In genomic region chr1:184752656-184753055, GRCh38 we compare ENCODE assay signal across 11 cellular contexts. TPM values are rescaled to one million over a fixed set of nuclear protein-coding genes. Genes with fewer than 3 reads are reported as not detected.
DNase-seq lines count a peak whose midpoint lies in the region; ATAC-seq and TF ChIP-seq lines count a peak whose summit lies in the region.
"Had no signal": no experiment of that assay in that cellular context is flagged by ENCODE, and none has a peak within 500 bp of the region (broad histone marks: within the 10 kb centered on the region; RNA-seq: fewer than 3 reads in every experiment).

No MANE protein-coding gene starts in this region.

- BruUV-seq in PC-9 (replicated peaks; lab: Mats Ljungman, UMichigan) = no TSS peak

- no peaks in the 10 kb centered on the region for H3K9me3 Mint-ChIP-seq in activated naive CD4-positive, alpha-beta T cell treated with anti-CD3 and anti-CD28 coated beads for 36 hours
- H3K9me3 Mint-ChIP-seq in dendritic cell treated with granulocyte-macrophage colony-stimulating factor and Interleukin-4, amounts not matched to agents 40 ng/mL and 50 ng/mL, for 4 days = no peaks in the 10 kb centered on the region

- H3K79me2 ChIP-seq in PC-9 (ENCODE audit: low read depth) = peaks cover 21% of the 10 kb centered on the region

- H3K36me3 Mint-ChIP-seq in activated naive CD4-positive, alpha-beta T cell treated with anti-CD3 and anti-CD28 coated beads for 36 hours (ENCODE audit: low read depth) = peaks cover 3% of the 10 kb centered on the region
- peaks cover 20% of the 10 kb centered on the region for H3K36me3 Mint-ChIP-seq in dendritic cell treated with granulocyte-macrophage colony-stimulating factor and Interleukin-4, amounts not matched to agents 40 ng/mL and 50 ng/mL, for 4 days (ENCODE audit: low read depth)

- H3K4me1 ChIP-seq in PC-9 (replicated peaks; ENCODE audit: insufficient read depth) (peaks cover 25% of the 10 kb centered on the region), transverse colon (peaks cover 0 to 43% (median 22%) of the 10 kb centered on the region in 4 donors), gastrocnemius medialis (peaks cover 16 to 17% of the 10 kb centered on the region in 2 donors)

- H3K9me2 ChIP-seq in PC-9 (ENCODE audit: insufficient read depth) = peaks cover 5% of the 10 kb centered on the region; the same call in 1 of the 2 replicates

- DNase-seq in activated naive CD4-positive, alpha-beta T cell treated with anti-CD3 and anti-CD28 coated beads for 36 hours = no peak
- no peak for DNase-seq in activated naive CD4-positive, alpha-beta T cell treated with Interleukin-2 at 50 U/mL for 16 hours
- no peak for DNase-seq in PC-9
- DNase-seq in transverse colon = no peak
- no peak for DNase-seq in lower leg skin (ENCODE audit: low spot score in 2 of 2)
- DNase-seq in gastrocnemius medialis = no peak
- DNase-seq: kidney; NCI-H345; stimulated activated CD8-positive, alpha-beta memory T cell treated with anti-CD3 and anti-CD28 coated beads, Interleukin-4, amount 100 ng/mL, for 48 hours had no signal

- peaks cover 21% of the 10 kb centered on the region for H3F3A ChIP-seq in PC-9 (ENCODE audit: insufficient read depth, low read depth)

- peak overlapping the region; percentile 100 for H3K4me2 ChIP-seq in PC-9

- in situ Hi-C loops in transverse colon (cut with MboI; ENCODE audit: low pct_ligation_motif_present in 1 of 4, low pct_unique_long_range_greater_than_20kb in 1 of 4, low sequenced_read_pairs in 3 of 4) = no loop called here
- in situ Hi-C loops in gastrocnemius medialis (cut with MboI; ENCODE audit: low sequenced_read_pairs in 4 of 4) = loop anchor here (10.0 to 25.0 kb wide), 3 partner anchors 52 to 410 kb away; partner anchors contain the start of genes SWT1 (in 3 of the 4) and TRMT1L (in 3 of the 4)

- no peaks in the 10 kb centered on the region; the same call in 1 of the 2 replicates for H3K36me3 ChIP-seq in PC-9 (ENCODE audit: low read depth)
- no peaks in the 10 kb centered on the region for H3K36me3 ChIP-seq in transverse colon
- no peaks in the 10 kb centered on the region for H3K36me3 ChIP-seq in gastrocnemius medialis

- H3K4me3 ChIP-seq in PC-9 = peak overlapping the region; percentile 98
- no peak overlapping the region for H3K4me3 ChIP-seq in transverse colon
- H3K4me3 ChIP-seq in lower leg skin (ENCODE audit: low read depth, poor library complexity, severe bottlenecking) = no peak overlapping the region
- peak overlapping the region in 1 of 4 donors; percentile 97 for H3K4me3 ChIP-seq in gastrocnemius medialis

- POLR2A ChIA-PET in PC-9 (lab: Charles Lee; ENCODE audit: unreplicated experiment) = interaction anchor here (0.6 to 0.7 kb wide), 2 partner anchors 153 to 527 kb away, joined by 14 to 21 read pairs; no protein-coding TSS in a partner anchor

- no peaks in the 10 kb centered on the region for H3K27me3 Mint-ChIP-seq in activated naive CD4-positive, alpha-beta T cell treated with anti-CD3 and anti-CD28 coated beads for 36 hours (ENCODE audit: low read depth)
- H3K27me3 Mint-ChIP-seq in dendritic cell treated with granulocyte-macrophage colony-stimulating factor and Interleukin-4, amounts not matched to agents 40 ng/mL and 50 ng/mL, for 4 days = peaks cover 2% of the 10 kb centered on the region

- H3K9me3 ChIP-seq in PC-9 (ENCODE audit: insufficient read depth, low read depth) (no peaks in the 10 kb centered on the region), transverse colon (no peaks in the 10 kb centered on the region), gastrocnemius medialis (no peaks in the 10 kb centered on the region)

- no peaks in the 10 kb centered on the region for H4K20me1 ChIP-seq in PC-9 (ENCODE audit: insufficient read depth)

- H3K4me3 Mint-ChIP-seq in activated naive CD4-positive, alpha-beta T cell treated with anti-CD3 and anti-CD28 coated beads for 36 hours = peak overlapping the region; percentile 88
- peak overlapping the region; percentile 20 for H3K4me3 Mint-ChIP-seq in dendritic cell treated with granulocyte-macrophage colony-stimulating factor and Interleukin-4, amounts not matched to agents 40 ng/mL and 50 ng/mL, for 4 days

- H3K27ac ChIP-seq in PC-9 (no peak overlapping the region), transverse colon (peak overlapping the region; percentile 95 to 97 (median 96)), gastrocnemius medialis (peak overlapping the region in 2 of 4 donors; percentile 8 to 93)

- 87 to 100% methylated on average over 2 of the region's 2 CpGs for WGBS in transverse colon (ENCODE audit: low coverage in 1 of 2), 2 donors
- 77 to 89% methylated on average over 2 of the region's 2 CpGs for WGBS in lower leg skin, 2 donors

- intact Hi-C loops in activated naive CD4-positive, alpha-beta T cell treated with anti-CD3 and anti-CD28 coated beads for 36 hours (cut with micrococcal nuclease) = loop anchor here (10.0 kb wide), 1 partner anchor 1552 kb away; no protein-coding TSS in a partner anchor
- intact Hi-C loops in PC-9 (cut with micrococcal nuclease; ENCODE audit: unreplicated experiment) (no loop called here), transverse colon (cut with DNase I; ENCODE audit: low total_unique reads) (no loop called here), lower leg skin (cut with DNase I; ENCODE audit: low total_unique reads) (no loop called here), gastrocnemius medialis (cut with DNase I; ENCODE audit: low total_unique reads) (loop anchor here (10.0 kb wide), 1 partner anchor 562 kb away; the partner anchor contains the start of gene IVNS1ABP)
- intact Hi-C loops in dendritic cell treated with granulocyte-macrophage colony-stimulating factor and Interleukin-4, amounts not matched to agents 40 ng/mL and 50 ng/mL, for 4 days (cut with micrococcal nuclease) = no loop called here

- H3K27me3 ChIP-seq in PC-9 (ENCODE audit: insufficient read depth, low read depth) (no peaks in the 10 kb centered on the region), transverse colon (no peaks in the 10 kb centered on the region), gastrocnemius medialis (no peaks in the 10 kb centered on the region)

- no peak for TF ChIP-seq EP300 in transverse colon (IDR thresholded peaks at IDR 0.05; ENCODE audit: low read depth)

- TF ChIP-seq CTCF in PC-9 (conservative IDR thresholded peaks at IDR 0.05) (no peak), transverse colon (IDR thresholded peaks at IDR 0.05) (no peak), lower leg skin (IDR thresholded peaks at IDR 0.05) (no peak), gastrocnemius medialis (IDR thresholded peaks at IDR 0.05 in 4 of 5, conservative IDR thresholded peaks at IDR 0.05 in 1 of 5) (no peak)

- H3K27ac Mint-ChIP-seq in activated naive CD4-positive, alpha-beta T cell treated with anti-CD3 and anti-CD28 coated beads for 36 hours = no peak overlapping the region
- peak overlapping the region; percentile 95 for H3K27ac Mint-ChIP-seq in dendritic cell treated with granulocyte-macrophage colony-stimulating factor and Interleukin-4, amounts not matched to agents 40 ng/mL and 50 ng/mL, for 4 days

- CTCF ChIA-PET in activated naive CD4-positive, alpha-beta T cell treated with anti-CD3 and anti-CD28 coated beads for 36 hours (lab: Charles Lee) = interaction anchor here (0.6 kb wide), 1 partner anchor 537 kb away, joined by 3 read pairs; no protein-coding TSS in a partner anchor
- CTCF ChIA-PET in PC-9 (lab: Charles Lee) = no interaction called here

- H2AFZ ChIP-seq in PC-9 = no peak overlapping the region

- TF ChIP-seq POLR2A in transverse colon (IDR thresholded peaks at IDR 0.05) (no peak), lower leg skin (IDR thresholded peaks at IDR 0.05) (no peak), gastrocnemius medialis (IDR thresholded peaks at IDR 0.05) (no peak)

- ATAC-seq in GM19328 (IDR thresholded peaks at IDR 0.05; ENCODE audit: unreplicated experiment) (no peak), gastrocnemius medialis (no peak)

- peaks cover 41% of the 10 kb centered on the region for H3K4me1 Mint-ChIP-seq in activated naive CD4-positive, alpha-beta T cell treated with anti-CD3 and anti-CD28 coated beads for 36 hours (ENCODE audit: low read depth)
- peaks cover 22% of the 10 kb centered on the region for H3K4me1 Mint-ChIP-seq in dendritic cell treated with granulocyte-macrophage colony-stimulating factor and Interleukin-4, amounts not matched to agents 40 ng/mL and 50 ng/mL, for 4 days (ENCODE audit: low read depth)

RNA-seq across cellular contexts. Expression of gene EDEM3, which starts 2.0 kb away (rescaled TPM):
- total RNA-seq in activated naive CD4-positive, alpha-beta T cell treated with anti-CD3 and anti-CD28 coated beads for 36 hours = 10 to 100 TPM in 1 of 2 experiments, 1 to 10 TPM in 1; 9.9 to 10.5 TPM
- 10.3 and 14.5 TPM in 2 replicates for total RNA-seq in PC-9 (2021)
- total RNA-seq in transverse colon = 10 to 100 TPM; 28.1 to 57.0 (median 42.7) TPM
- 10 to 100 TPM; 15.1 to 26.5 (median 18.2) TPM for total RNA-seq in lower leg skin
- total RNA-seq in gastrocnemius medialis = 10 to 100 TPM; 18.1 to 51.1 (median 31.9) TPM

Comparison
In these comparisons a context has a peak if more than half of its experiments do, and no peak if none do; other contexts are left out.
1. intact Hi-C loops: an anchor here in activated naive CD4-positive, alpha-beta T cell treated with anti-CD3 and anti-CD28 coated beads for 36 hours (10.0 kb wide) and gastrocnemius medialis (10.0 kb wide); none called in PC-9, dendritic cell treated with granulocyte-macrophage colony-stimulating factor and Interleukin-4, amounts not matched to agents 40 ng/mL and 50 ng/mL, for 4 days, transverse colon and lower leg skin.
2. in situ Hi-C loops: an anchor here in gastrocnemius medialis (10.0 to 25.0 kb wide); none called in transverse colon.